Comparison of ENCODE assay signal across 16 cellular contexts in genomic region chr1:225824522-225824921, GRCh38. TPM values are rescaled to one million over a fixed set of nuclear protein-coding genes. Genes with fewer than 3 reads are reported as not detected.
A peak's percentile ranks its signal among the peaks of the same experiment; 100 is the strongest.
DNase-seq lines count a peak whose midpoint lies in the region; ATAC-seq and TF ChIP-seq lines count a peak whose summit lies in the region.
"Had no signal": no experiment of that assay in that cellular context is flagged by ENCODE, and none has a peak within 500 bp of the region (broad histone marks: within the 10 kb centered on the region; RNA-seq: fewer than 3 reads in every experiment).

No MANE protein-coding gene starts in this region.

- peaks cover 15% of the 10 kb centered on the region for H3K4me1 ChIP-seq in Caco-2

- CTCF ChIA-PET in Caco-2 (lab: Charles Lee), result interaction anchor here (0.5 to 1.2 kb wide), 3 partner anchors 11 to 382 kb away, joined by 3 to 6 read pairs (median 4); partner anchors contain the start of gene TMEM63A

- intact Hi-C loops in Caco-2 (cut with micrococcal nuclease; ENCODE audit: unreplicated experiment), result no loop called here

- H3K4me1 Mint-ChIP-seq in Caco-2 (ENCODE audit: low read depth, unreplicated experiment) (peaks cover 7% of the 10 kb centered on the region), nephron (peaks cover 66% of the 10 kb centered on the region)

- H3K4me3 ChIP-seq in Caco-2 (ENCODE audit: low read depth, low read length), result no peak overlapping the region
- H3K4me3 ChIP-seq: psoas muscle, upper lobe of right lung had no signal

- TF ChIP-seq CTCF in Caco-2 (IDR thresholded peaks at IDR 0.05; ENCODE audit: insufficient read depth in 1 of 2, low read depth in 1 of 2, low read length in 1 of 2, severe bottlenecking in 1 of 2, unreplicated experiment in 1 of 2) (no peak), nephron (IDR thresholded peaks at IDR 0.05; ENCODE audit: unreplicated experiment in 3 of 3) (no peak)

- H3K4me3 Mint-ChIP-seq in Caco-2 (ENCODE audit: unreplicated experiment) (no peak overlapping the region), nephron (peak overlapping the region in 1 of 3 experiments; percentile 29)
- H3K4me3 Mint-ChIP-seq: IgD-negative memory B cell, mesothelial cell of epicardium had no signal

- POLR2A ChIA-PET in Caco-2 (lab: Charles Lee), result interaction anchor here (1.0 kb wide), 1 partner anchor 15 kb away, joined by 3 read pairs; the partner anchor contains the start of gene EPHX1

- no peaks in the 10 kb centered on the region for H3K9me3 Mint-ChIP-seq in Caco-2 (ENCODE audit: unreplicated experiment)
- no peaks in the 10 kb centered on the region for H3K9me3 Mint-ChIP-seq in nephron
- H3K9me3 Mint-ChIP-seq: IgD-negative memory B cell, mesothelial cell of epicardium had no signal

- H3K27me3 Mint-ChIP-seq in Caco-2 (ENCODE audit: insufficient read depth, unreplicated experiment), result no peaks in the 10 kb centered on the region
- H3K27me3 Mint-ChIP-seq in nephron (ENCODE audit: low read depth), result no peaks in the 10 kb centered on the region
- H3K27me3 Mint-ChIP-seq: IgD-negative memory B cell had no signal

- no peaks in the 10 kb centered on the region for H3K36me3 ChIP-seq in Caco-2 (ENCODE audit: control insufficient read depth, insufficient read depth, low read length)
- H3K36me3 ChIP-seq: brain microvascular endothelial cell had no signal

- H3K9me3 ChIP-seq in Caco-2, result no peaks in the 10 kb centered on the region
- H3K9me3 ChIP-seq: psoas muscle, upper lobe of right lung had no signal

- no TSS peak for BruUV-seq in Caco-2 (replicated peaks; lab: Mats Ljungman, UMichigan)

- ATAC-seq in GM18517 (IDR thresholded peaks at IDR 0.05; ENCODE audit: unreplicated experiment), result no peak
- ATAC-seq in HG03045 (IDR thresholded peaks at IDR 0.05; ENCODE audit: unreplicated experiment), result no peak
- no peak for ATAC-seq in HG02588 (IDR thresholded peaks at IDR 0.05; ENCODE audit: unreplicated experiment)
- no peak for ATAC-seq in HG03521 (IDR thresholded peaks at IDR 0.05; ENCODE audit: unreplicated experiment)
- ATAC-seq: psoas muscle, Right ventricle myocardium inferior had no signal

- H3K27me3 ChIP-seq in Caco-2 (replicated peaks; ENCODE audit: control insufficient read depth, insufficient read depth, low read length), result no peaks in the 10 kb centered on the region
- H3K27me3 ChIP-seq: brain microvascular endothelial cell, upper lobe of right lung had no signal

- H3K36me3 Mint-ChIP-seq in Caco-2 (ENCODE audit: insufficient read depth, unreplicated experiment) (peaks cover 6% of the 10 kb centered on the region), nephron (ENCODE audit: low read depth) (peaks cover 18% of the 10 kb centered on the region)

- H3K27ac Mint-ChIP-seq in Caco-2 (ENCODE audit: unreplicated experiment), result peak overlapping the region; percentile 53
- H3K27ac Mint-ChIP-seq in nephron, result peak overlapping the region; percentile 58 to 90 (median 88)
- H3K27ac Mint-ChIP-seq: IgD-negative memory B cell, mesothelial cell of epicardium had no signal

- no peak for DNase-seq in Caco-2
- DNase-seq in NCI-H1694 (lab: John Stamatoyannopoulos, UW), result peak; percentile 43
- DNase-seq in NCI-H774 (lab: John Stamatoyannopoulos, UW), result peak; percentile 76
- DNase-seq: brain microvascular endothelial cell; effector CD4-positive, alpha-beta T cell; NCI-H446; upper lobe of right lung had no signal

RNA-seq across cellular contexts. Expression of gene EPHX1, which starts 14.6 kb away (rescaled TPM):
- total RNA-seq in Caco-2 (2022), result 73.7 and 88.5 TPM in 2 replicates

RNA-seq across cellular contexts. Expression of gene SRP9, which starts 46.9 kb away (rescaled TPM):
- total RNA-seq in Caco-2 (2022), result 261 and 276 TPM in 2 replicates

RNA-seq across cellular contexts. Expression of gene TMEM63A, which starts 57.7 kb away (rescaled TPM):
- total RNA-seq in Caco-2 (2022), result 93.9 and 116 TPM in 2 replicates

Comparison
In these comparisons a context has a peak if more than half of its experiments do, and no peak if none do; other contexts are left out.
1. DNase-seq: peak in NCI-H1694 (single experiment) and NCI-H774 (single experiment); none in Caco-2 (0 of 2).